ENCODE assay signal across 13 cellular contexts in genomic region chr14:34018125-34018524, GRCh38.
A peak's percentile ranks its signal among the peaks of the same experiment; 100 is the strongest.
DNase-seq lines count a peak whose midpoint lies in the region; ATAC-seq, FAIRE-seq and TF ChIP-seq lines count a peak whose summit lies in the region.
"Had no signal": no experiment of that assay in that cellular context is flagged by ENCODE, and none has a peak within 500 bp of the region (broad histone marks: within the 10 kb centered on the region; RNA-seq: fewer than 3 reads in every experiment).

No MANE protein-coding gene starts in this region.

- H3K4me2 ChIP-seq in Loucy (ENCODE audit: low read depth, low read length, poor library complexity, severe bottlenecking) = peak overlapping the region; percentile 51
- H3K4me2 ChIP-seq in H1 (ENCODE audit: insufficient read depth in 1 of 2, low read depth in 2 of 2, low read length in 2 of 2) = no peak overlapping the region
- no peak overlapping the region for H3K4me2 ChIP-seq in trophoblast cell (ENCODE audit: low read length)

- H3K4ac ChIP-seq in H1 (replicated peaks; ENCODE audit: insufficient read length, low read depth, low read length) = no peak overlapping the region
- H3K4ac ChIP-seq in trophoblast cell (ENCODE audit: low read depth, low read length) = no peak overlapping the region

- H3K9me3 Mint-ChIP-seq in activated naive CD4-positive, alpha-beta T cell treated with anti-CD3 and anti-CD28 coated beads, Interleukin-2, amount 10 ng/mL, durations not matched to agents 7 days and 5 days = no peaks in the 10 kb centered on the region
- H3K9me3 Mint-ChIP-seq in stimulated activated naive CD8-positive, alpha-beta T cell treated with anti-CD3 and anti-CD28 coated beads, Interleukin-15, amount 100 ng/mL, for 72 hours = no peaks in the 10 kb centered on the region
- H3K9me3 Mint-ChIP-seq in endothelial cell (ENCODE audit: unreplicated experiment) = no peaks in the 10 kb centered on the region

- H3K36me3 Mint-ChIP-seq in activated naive CD4-positive, alpha-beta T cell treated with anti-CD3 and anti-CD28 coated beads, Interleukin-2, amount 10 ng/mL, durations not matched to agents 7 days and 5 days = peaks cover 6% of the 10 kb centered on the region
- H3K36me3 Mint-ChIP-seq in endothelial cell (ENCODE audit: low read depth, unreplicated experiment) = no peaks in the 10 kb centered on the region

- no peak overlapping the region for H3K14ac ChIP-seq in H1 (ENCODE audit: insufficient read length)
- H3K14ac ChIP-seq in trophoblast cell (ENCODE audit: low read length) = no peak overlapping the region

- TF ChIP-seq EP300 in H1 (IDR thresholded peaks at IDR 0.05; ENCODE audit: borderline replicate concordance in 1 of 2, low read depth in 2 of 2, low read length in 2 of 2) = no peak

- H3K27me3 ChIP-seq in Loucy (ENCODE audit: insufficient read depth, low read length, poor library complexity, severe bottlenecking) (no peaks in the 10 kb centered on the region), H1 (replicated peaks in 1 of 4; ENCODE audit: control insufficient read depth in 3 of 4, extremely low read depth in 1 of 4, insufficient read depth in 3 of 4, low read length in 3 of 4) (no peaks in the 10 kb centered on the region), trophoblast cell (ENCODE audit: insufficient read depth, low read length) (no peaks in the 10 kb centered on the region)
- H3K27me3 ChIP-seq: esophagus muscularis mucosa, left lung had no signal

- H2AFZ ChIP-seq in Loucy (ENCODE audit: low read length) = peak overlapping the region; percentile 70
- peak overlapping the region; percentile 99 for H2AFZ ChIP-seq in H1 (ENCODE audit: low read length)
- no peak overlapping the region for H2AFZ ChIP-seq in trophoblast cell (ENCODE audit: insufficient read depth, low read length, poor library complexity)

- DNase-seq in activated naive CD4-positive, alpha-beta T cell treated with anti-CD3 and anti-CD28 coated beads, Interleukin-2, amount 10 ng/mL, durations not matched to agents 7 days and 5 days = no peak
- DNase-seq in activated naive CD4-positive, alpha-beta T cell treated with anti-CD3 and anti-CD28 coated beads, Interleukin-2, amount 50 U/mL, for 16 hours = no peak
- no peak for DNase-seq in H1 (ENCODE audit: low read depth in 1 of 2, low spot score in 2 of 2)
- no peak for DNase-seq in stimulated activated naive CD8-positive, alpha-beta T cell treated with anti-CD3 and anti-CD28 coated beads, Interleukin-15, amount 100 ng/mL, for 72 hours
- no peak for DNase-seq in amygdala (lab: John Stamatoyannopoulos, UW)
- no peak for DNase-seq in endothelial cell (ENCODE audit: low spot score)
- DNase-seq in trophoblast cell = no peak
- DNase-seq: activated gamma-delta T cell treated with Interleukin-2 at 50 U/mL for 16 hours, AML-193, left lung had no signal

- H2BK120ac ChIP-seq in H1 (replicated peaks; ENCODE audit: low read depth, low read length) (no peak overlapping the region), trophoblast cell (ENCODE audit: insufficient read depth, low read length, poor library complexity) (no peak overlapping the region)

- H2AK5ac ChIP-seq in H1 (ENCODE audit: low read depth, low read length) = no peak overlapping the region
- H2AK5ac ChIP-seq in trophoblast cell (ENCODE audit: low read length) = no peak overlapping the region

- H2BK15ac ChIP-seq in H1 (ENCODE audit: low read length) = no peak overlapping the region

- no peak overlapping the region for H4K5ac ChIP-seq in H1 (ENCODE audit: insufficient read length, low read depth, low read length)

- peak overlapping the region; percentile 91 for H3K27ac Mint-ChIP-seq in activated naive CD4-positive, alpha-beta T cell treated with anti-CD3 and anti-CD28 coated beads, Interleukin-2, amount 10 ng/mL, durations not matched to agents 7 days and 5 days
- H3K27ac Mint-ChIP-seq in stimulated activated naive CD8-positive, alpha-beta T cell treated with anti-CD3 and anti-CD28 coated beads, Interleukin-15, amount 100 ng/mL, for 72 hours = peak overlapping the region; percentile 96 to 98
- H3K27ac Mint-ChIP-seq in endothelial cell (ENCODE audit: unreplicated experiment) = no peak overlapping the region

- H4K8ac ChIP-seq in H1 (ENCODE audit: extremely low read depth, insufficient read depth, low read length) = no peak overlapping the region
- no peak overlapping the region for H4K8ac ChIP-seq in trophoblast cell (ENCODE audit: low read depth, low read length)

- no peak overlapping the region for H3K23ac ChIP-seq in H1 (ENCODE audit: insufficient read length)
- no peak overlapping the region for H3K23ac ChIP-seq in trophoblast cell (ENCODE audit: low read length)

- no peaks in the 10 kb centered on the region for H3F3A ChIP-seq in Loucy (ENCODE audit: low read depth)

- H3K23me2 ChIP-seq in H1 (ENCODE audit: low read depth, low read length) = no peaks in the 10 kb centered on the region

- H3K9me3 ChIP-seq in Loucy (ENCODE audit: insufficient read depth, low read depth, low read length) = no peaks in the 10 kb centered on the region
- no peaks in the 10 kb centered on the region for H3K9me3 ChIP-seq in H1 (ENCODE audit: insufficient read depth in 2 of 2, low read depth in 1 of 2, low read length in 1 of 2)
- H3K9me3 ChIP-seq in trophoblast cell (ENCODE audit: insufficient read depth, low read depth, low read length) = no peaks in the 10 kb centered on the region
- H3K9me3 ChIP-seq: esophagus muscularis mucosa, left lung had no signal

- no peak overlapping the region for H2BK12ac ChIP-seq in H1 (ENCODE audit: low read depth, low read length)
- H2BK12ac ChIP-seq in trophoblast cell (ENCODE audit: low read length) = no peak overlapping the region

- no peak overlapping the region for H4K12ac ChIP-seq in trophoblast cell (ENCODE audit: low read depth, low read length)

- no peaks in the 10 kb centered on the region for H3K9me2 ChIP-seq in Loucy (replicated peaks; ENCODE audit: low read depth, low read length)

- no peak overlapping the region for H2BK5ac ChIP-seq in H1 (ENCODE audit: low read depth, low read length)
- no peak overlapping the region for H2BK5ac ChIP-seq in trophoblast cell (ENCODE audit: low read depth, low read length, poor library complexity)

- 81% methylated on average over 5 of the region's 5 CpGs; no CpG with 5 or more reads in 1 of the 2 experiments for WGBS in H1 (ENCODE audit: extremely low coverage in 1 of 2, insufficient coverage in 1 of 2, insufficient read length in 1 of 2, insufficient replicate concordance in 2 of 2, low coverage in 1 of 2, low lambda C conversion rate in 2 of 2, missing lambda C conversion rate in 1 of 2), 2 experiments
- 100% methylated on average over 1 of the region's 5 CpGs for WGBS in trophoblast cell (ENCODE audit: extremely low coverage, insufficient coverage, insufficient read length)

- H3K18ac ChIP-seq in H1 (ENCODE audit: extremely low read depth, low read length) = no peak overlapping the region
- no peak overlapping the region for H3K18ac ChIP-seq in trophoblast cell (ENCODE audit: low read length)

- no peak overlapping the region for H3K56ac ChIP-seq in H1 (replicated peaks; ENCODE audit: insufficient read length, low read depth, low read length)

- no peak overlapping the region for H2BK20ac ChIP-seq in H1 (ENCODE audit: low read length)

- H3K4me1 ChIP-seq in Loucy (ENCODE audit: insufficient read depth, low read length, poor library complexity, severe bottlenecking) (no peaks in the 10 kb centered on the region), H1 (replicated peaks in 1 of 4; ENCODE audit: control insufficient read depth in 3 of 4, insufficient read depth in 4 of 4, low read length in 3 of 4) (peaks cover 0 to 8% (median 4%) of the 10 kb centered on the region in 4 experiments; a peak in 1 of 7 replicates), trophoblast cell (ENCODE audit: control insufficient read depth in 1 of 2, insufficient read depth in 2 of 2, low read length in 2 of 2) (no peaks in the 10 kb centered on the region)

- H3K4me3 ChIP-seq in Loucy (ENCODE audit: low read length, poor library complexity, severe bottlenecking) (peak overlapping the region; percentile 42), H1 (ENCODE audit: extremely low read depth in 1 of 4, insufficient read depth in 2 of 4, low read depth in 3 of 4, low read length in 4 of 4) (no peak overlapping the region), trophoblast cell (ENCODE audit: low read depth, low read length) (no peak overlapping the region)
- H3K4me3 ChIP-seq: esophagus muscularis mucosa, left lung had no signal

- H3K79me2 ChIP-seq in Loucy (ENCODE audit: insufficient read depth, low read length) = no peaks in the 10 kb centered on the region
- no peaks in the 10 kb centered on the region for H3K79me2 ChIP-seq in H1 (ENCODE audit: control insufficient read depth in 1 of 2, insufficient read depth in 2 of 2, low read length in 2 of 2)
- no peaks in the 10 kb centered on the region for H3K79me2 ChIP-seq in trophoblast cell (ENCODE audit: control insufficient read depth, insufficient read depth, low read length, poor library complexity)

- no peak for TF ChIP-seq RAD21 in H1 (IDR thresholded peaks at IDR 0.05 in 1 of 2, conservative IDR thresholded peaks at IDR 0.05 in 1 of 2; ENCODE audit: low read depth in 2 of 2, low read length in 2 of 2)

- POLR2A ChIA-PET in H1 (lab: Charles Lee; ENCODE audit: partially characterized antibody) = no interaction called here

- H4K91ac ChIP-seq in H1 (replicated peaks; ENCODE audit: insufficient read length, low read length) (no peak overlapping the region), trophoblast cell (ENCODE audit: low read depth, low read length) (no peak overlapping the region)

- H3K27ac ChIP-seq in H1 (ENCODE audit: low read depth, low read length) (no peak overlapping the region), trophoblast cell (ENCODE audit: low read depth, low read length) (no peak overlapping the region)
- H3K27ac ChIP-seq: esophagus muscularis mucosa, left lung had no signal

- no peaks in the 10 kb centered on the region for H3K36me3 ChIP-seq in Loucy (ENCODE audit: insufficient read depth, low read length)
- H3K36me3 ChIP-seq in H1 (ENCODE audit: control insufficient read depth in 2 of 4, insufficient read depth in 4 of 4, low read length in 3 of 4) = no peaks in the 10 kb centered on the region
- H3K36me3 ChIP-seq in trophoblast cell (ENCODE audit: control insufficient read depth in 1 of 2, insufficient read depth in 2 of 2, low read length in 2 of 2) = no peaks in the 10 kb centered on the region
- H3K36me3 ChIP-seq: esophagus muscularis mucosa, left lung had no signal

- peak; percentile 85 for ATAC-seq in stimulated activated naive CD8-positive, alpha-beta T cell treated with anti-CD3 and anti-CD28 coated beads, Interleukin-15, amount 100 ng/mL, for 72 hours
- ATAC-seq: left lung had no signal

- H3K79me1 ChIP-seq in H1 (ENCODE audit: low read depth, low read length) (no peaks in the 10 kb centered on the region), trophoblast cell (ENCODE audit: low read length) (peaks cover 2% of the 10 kb centered on the region)

- TF ChIP-seq POLR2A in H1 (IDR thresholded peaks at IDR 0.05; ENCODE audit: control extremely low read depth in 1 of 2, low read depth in 2 of 2, low read length in 2 of 2) = no peak

- H3K27me3 Mint-ChIP-seq in activated naive CD4-positive, alpha-beta T cell treated with anti-CD3 and anti-CD28 coated beads, Interleukin-2, amount 10 ng/mL, durations not matched to agents 7 days and 5 days = peaks cover 44% of the 10 kb centered on the region
- no peaks in the 10 kb centered on the region for H3K27me3 Mint-ChIP-seq in stimulated activated naive CD8-positive, alpha-beta T cell treated with anti-CD3 and anti-CD28 coated beads, Interleukin-15, amount 100 ng/mL, for 72 hours
- H3K27me3 Mint-ChIP-seq in endothelial cell (ENCODE audit: unreplicated experiment) = peaks cover 2% of the 10 kb centered on the region

- TF ChIP-seq CTCF in Loucy (conservative IDR thresholded peaks at IDR 0.05; ENCODE audit: low read length) (no peak), H1 (IDR thresholded peaks at IDR 0.05; ENCODE audit: control extremely low read depth in 1 of 3, insufficient read depth in 1 of 3, low read depth in 1 of 3, low read length in 3 of 3) (no peak), endothelial cell (IDR thresholded peaks at IDR 0.05; ENCODE audit: unreplicated experiment) (no peak)

- FAIRE-seq in H1 (lab: Jason Lieb, UNC) = no peak
- FAIRE-seq: urothelium cell line had no signal

- H3K9ac ChIP-seq in Loucy (ENCODE audit: low read depth, low read length, poor library complexity, severe bottlenecking) (no peak overlapping the region), H1 (replicated peaks in 1 of 4; ENCODE audit: extremely low read depth in 1 of 4, low read depth in 3 of 4, low read length in 3 of 4) (no peak overlapping the region), trophoblast cell (ENCODE audit: low read length) (no peak overlapping the region)

- no peaks in the 10 kb centered on the region for H4K20me1 ChIP-seq in Loucy (ENCODE audit: insufficient read depth, low read length, poor library complexity, severe bottlenecking)
- H4K20me1 ChIP-seq in H1 (replicated peaks in 1 of 2; ENCODE audit: control insufficient read depth in 1 of 2, insufficient read depth in 2 of 2, low read length in 2 of 2) = no peaks in the 10 kb centered on the region

- H3K4me3 Mint-ChIP-seq in activated naive CD4-positive, alpha-beta T cell treated with anti-CD3 and anti-CD28 coated beads, Interleukin-2, amount 10 ng/mL, durations not matched to agents 7 days and 5 days = peak overlapping the region; percentile 71
- peak overlapping the region; percentile 59 to 83 for H3K4me3 Mint-ChIP-seq in stimulated activated naive CD8-positive, alpha-beta T cell treated with anti-CD3 and anti-CD28 coated beads, Interleukin-15, amount 100 ng/mL, for 72 hours
- H3K4me3 Mint-ChIP-seq in endothelial cell (ENCODE audit: unreplicated experiment) = no peak overlapping the region

- H3K4me1 Mint-ChIP-seq in activated naive CD4-positive, alpha-beta T cell treated with anti-CD3 and anti-CD28 coated beads, Interleukin-2, amount 10 ng/mL, durations not matched to agents 7 days and 5 days = peaks cover 30% of the 10 kb centered on the region
- peaks cover 36% of the 10 kb centered on the region for H3K4me1 Mint-ChIP-seq in stimulated activated naive CD8-positive, alpha-beta T cell treated with anti-CD3 and anti-CD28 coated beads, Interleukin-15, amount 100 ng/mL, for 72 hours
- H3K4me1 Mint-ChIP-seq in endothelial cell (ENCODE audit: unreplicated experiment) = peaks cover 3% of the 10 kb centered on the region

- CTCF ChIA-PET in activated naive CD4-positive, alpha-beta T cell treated with anti-CD3 and anti-CD28 coated beads, Interleukin-2, amount 10 ng/mL, durations not matched to agents 7 days and 5 days (lab: Charles Lee) = no interaction called here
- CTCF ChIA-PET in H1 (lab: Charles Lee; ENCODE audit: partially characterized antibody) = interaction anchor here (1.1 kb wide), 1 partner anchor 19 kb away, joined by 3 read pairs; no protein-coding TSS in a partner anchor
